8 cellular contexts compared by ENCODE assay signal in genomic region chr6:34248198-34248726, GRCh38. TPM values are rescaled to one million over a fixed set of nuclear protein-coding genes. Genes with fewer than 3 reads are reported as not detected.
A peak's percentile ranks its signal among the peaks of the same experiment; 100 is the strongest.
DNase-seq lines count a peak whose midpoint lies in the region; ATAC-seq and TF ChIP-seq lines count a peak whose summit lies in the region.

No MANE protein-coding gene starts in this region.

- CTCF ChIA-PET in activated CD8-positive, alpha-beta memory T cell treated with anti-CD3 and anti-CD28 coated beads, Interleukin-2, amount 10 ng/mL, durations not matched to agents 7 days and 5 days (lab: Charles Lee): interaction anchor here (0.8 to 5.8 kb wide), 14 partner anchors 12 to 361 kb away, joined by 3 to 80 read pairs (median 8); partner anchors contain the start of genes HMGA1, NUDT3 and RPS10
- CTCF ChIA-PET in naive thymus-derived CD4-positive, alpha-beta T cell (lab: Charles Lee): interaction anchor here (0.6 to 5.4 kb wide), 6 partner anchors 12 to 361 kb away, joined by 4 to 64 read pairs (median 8); partner anchors contain the start of gene HMGA1

- no peak overlapping the region for H3K4me3 ChIP-seq in KMS-11 (IDR thresholded peaks at IDR 0.05; ENCODE audit: insufficient read depth, low read depth, low read length)
- H3K4me3 ChIP-seq in esophagus squamous epithelium: peak overlapping the region; percentile 69 to 90 (median 76)
- peak overlapping the region; percentile 61 for H3K4me3 ChIP-seq in naive thymus-derived CD4-positive, alpha-beta T cell (ENCODE audit: low read length)

- DNase-seq in Daoy (ENCODE audit: low read depth): peak; percentile 54
- peak; percentile 76 for DNase-seq in activated CD8-positive, alpha-beta memory T cell treated with anti-CD3 and anti-CD28 coated beads, Interleukin-2, amount 10 ng/mL, durations not matched to agents 7 days and 5 days
- no peak for DNase-seq in esophagus squamous epithelium (lab: John Stamatoyannopoulos, UW)
- DNase-seq in naive thymus-derived CD4-positive, alpha-beta T cell: peak in 4 of 9 donors; percentile 20 to 61 (median 41)
- DNase-seq in hepatic stellate cell (ENCODE audit: low spot score): no peak

- H3K9me3 Mint-ChIP-seq in activated CD8-positive, alpha-beta memory T cell treated with anti-CD3 and anti-CD28 coated beads, Interleukin-2, amount 10 ng/mL, durations not matched to agents 7 days and 5 days (ENCODE audit: low read depth): no peaks in the 10 kb centered on the region
- H3K9me3 Mint-ChIP-seq in naive thymus-derived CD4-positive, alpha-beta T cell: peaks cover 0 to 3% (median 0%) of the 10 kb centered on the region in 11 donors

- H3K27ac ChIP-seq in KMS-11 (peak overlapping the region; percentile 53), esophagus squamous epithelium (peak overlapping the region; percentile 91 to 94 (median 94))
- H3K27ac ChIP-seq in naive thymus-derived CD4-positive, alpha-beta T cell (ENCODE audit: low read depth, low read length): peak overlapping the region; percentile 83

- H3K4me1 ChIP-seq in KMS-11 (ENCODE audit: low read depth, poor library complexity, severe bottlenecking) (peaks cover 45% of the 10 kb centered on the region), esophagus squamous epithelium (peaks cover 34 to 67% (median 39%) of the 10 kb centered on the region in 3 donors)
- peaks cover 13 to 18% of the 10 kb centered on the region in 2 donors for H3K4me1 ChIP-seq in naive thymus-derived CD4-positive, alpha-beta T cell (ENCODE audit: control insufficient read depth in 2 of 2, insufficient read depth in 2 of 2, low read length in 2 of 2)

- TF ChIP-seq CTCF in KMS-11 (conservative IDR thresholded peaks at IDR 0.05; ENCODE audit: low read depth, low read length) (no peak), esophagus squamous epithelium (IDR thresholded peaks at IDR 0.05) (no peak)

- H3K4me1 Mint-ChIP-seq in activated CD8-positive, alpha-beta memory T cell treated with anti-CD3 and anti-CD28 coated beads, Interleukin-2, amount 10 ng/mL, durations not matched to agents 7 days and 5 days: peaks cover 55% of the 10 kb centered on the region
- peaks cover 13 to 47% (median 30%) of the 10 kb centered on the region in 7 donors for H3K4me1 Mint-ChIP-seq in naive thymus-derived CD4-positive, alpha-beta T cell

- H3K4me2 ChIP-seq in KMS-11: peak overlapping the region; percentile 85

- H2AFZ ChIP-seq in KMS-11 (ENCODE audit: low read depth): peak overlapping the region; percentile 96

- H3K4me3 Mint-ChIP-seq in activated CD8-positive, alpha-beta memory T cell treated with anti-CD3 and anti-CD28 coated beads, Interleukin-2, amount 10 ng/mL, durations not matched to agents 7 days and 5 days: peak overlapping the region; percentile 93
- H3K4me3 Mint-ChIP-seq in naive thymus-derived CD4-positive, alpha-beta T cell: peak overlapping the region; percentile 85 to 98 (median 94)

- no peak for TF ChIP-seq POLR2A in esophagus squamous epithelium (IDR thresholded peaks at IDR 0.05)

- H3K36me3 Mint-ChIP-seq in activated CD8-positive, alpha-beta memory T cell treated with anti-CD3 and anti-CD28 coated beads, Interleukin-2, amount 10 ng/mL, durations not matched to agents 7 days and 5 days: peaks cover 12% of the 10 kb centered on the region
- H3K36me3 Mint-ChIP-seq in naive thymus-derived CD4-positive, alpha-beta T cell: peaks cover 0 to 6% (median 0%) of the 10 kb centered on the region in 5 donors

- no peaks in the 10 kb centered on the region for H3K27me3 Mint-ChIP-seq in activated CD8-positive, alpha-beta memory T cell treated with anti-CD3 and anti-CD28 coated beads, Interleukin-2, amount 10 ng/mL, durations not matched to agents 7 days and 5 days
- H3K27me3 Mint-ChIP-seq in naive thymus-derived CD4-positive, alpha-beta T cell: peaks cover 0 to 8% (median 0%) of the 10 kb centered on the region in 5 donors

- peak overlapping the region; percentile 97 for H3K27ac Mint-ChIP-seq in activated CD8-positive, alpha-beta memory T cell treated with anti-CD3 and anti-CD28 coated beads, Interleukin-2, amount 10 ng/mL, durations not matched to agents 7 days and 5 days
- H3K27ac Mint-ChIP-seq in naive thymus-derived CD4-positive, alpha-beta T cell: peak overlapping the region; percentile 85 to 97 (median 95)

- WGBS in esophagus squamous epithelium, 2 donors: 5 to 57% methylated on average over 2 to 5 of the region's 17 CpGs

- no peaks in the 10 kb centered on the region for H3K27me3 ChIP-seq in KMS-11 (ENCODE audit: insufficient read depth, low read depth)
- no peaks in the 10 kb centered on the region for H3K27me3 ChIP-seq in esophagus squamous epithelium
- H3K27me3 ChIP-seq in naive thymus-derived CD4-positive, alpha-beta T cell (ENCODE audit: control insufficient read depth in 2 of 2, insufficient read depth in 2 of 2, low read length in 2 of 2): no peaks in the 10 kb centered on the region

- intact Hi-C loops in esophagus squamous epithelium (cut with DNase I): no loop called here
- intact Hi-C loops in naive thymus-derived CD4-positive, alpha-beta T cell (cut with micrococcal nuclease): loop anchor here (1.0 to 5.0 kb wide), 4 partner anchors 52 to 894 kb away; partner anchors contain the start of genes NUDT3 (in 2 of the 2) and TCP11 (in 1 of the 2)

- POLR2A ChIA-PET in naive thymus-derived CD4-positive, alpha-beta T cell (lab: Charles Lee): interaction anchor here (0.7 to 4.7 kb wide), 11 partner anchors 8 to 361 kb away, joined by 3 to 44 read pairs (median 11); partner anchors contain the start of genes HMGA1, NUDT3 and RPS10

- peak; percentile 23 for ATAC-seq in GM21423 (IDR thresholded peaks at IDR 0.05; ENCODE audit: unreplicated experiment)
- peak; percentile 25 for ATAC-seq in activated CD8-positive, alpha-beta memory T cell treated with anti-CD3 and anti-CD28 coated beads, Interleukin-2, amount 10 ng/mL, durations not matched to agents 7 days and 5 days
- ATAC-seq in naive thymus-derived CD4-positive, alpha-beta T cell: peak; percentile 26
- no peak for ATAC-seq in HG03159 (IDR thresholded peaks at IDR 0.05; ENCODE audit: unreplicated experiment)

- peak overlapping the region; percentile 73 for H3K9ac ChIP-seq in KMS-11

- H4K20me1 ChIP-seq in KMS-11 (ENCODE audit: insufficient read depth): no peaks in the 10 kb centered on the region

- H3K9me3 ChIP-seq in esophagus squamous epithelium: no peaks in the 10 kb centered on the region
- no peaks in the 10 kb centered on the region for H3K9me3 ChIP-seq in naive thymus-derived CD4-positive, alpha-beta T cell (ENCODE audit: control insufficient read depth in 2 of 3, low read length in 3 of 3)

- no peaks in the 10 kb centered on the region for H3K36me3 ChIP-seq in KMS-11 (ENCODE audit: insufficient read depth)
- H3K36me3 ChIP-seq in esophagus squamous epithelium: peaks cover 0 to 29% (median 4%) of the 10 kb centered on the region in 3 donors
- peaks cover 0 to 20% (median 3%) of the 10 kb centered on the region in 3 experiments for H3K36me3 ChIP-seq in naive thymus-derived CD4-positive, alpha-beta T cell (ENCODE audit: control insufficient read depth in 2 of 3, insufficient read depth in 3 of 3, low read length in 3 of 3)

- peaks cover 6% of the 10 kb centered on the region; the same call in 1 of the 2 replicates for H3K79me2 ChIP-seq in KMS-11 (ENCODE audit: insufficient read depth, low read depth)

RNA-seq across cellular contexts. Expression of gene SMIM29, which starts 0.5 kb away (rescaled TPM):
- 53.3 and 58.3 TPM in 2 replicates for total RNA-seq in Daoy (2014; rRNA removed; shearing (Covaris generic))
- total RNA-seq in activated CD8-positive, alpha-beta memory T cell treated with anti-CD3 and anti-CD28 coated beads, Interleukin-2, amount 10 ng/mL, durations not matched to agents 7 days and 5 days: 10 to 100 TPM; 34.0 to 41.4 TPM
- total RNA-seq in esophagus squamous epithelium: 10 to 100 TPM; 17.3 to 21.6 (median 18.2) TPM
- total RNA-seq in naive thymus-derived CD4-positive, alpha-beta T cell: 10 to 100 TPM; 13.9 to 24.2 (median 22.5) TPM
- 10 to 100 TPM; 32.3 to 45.5 TPM for polyA plus RNA-seq in naive thymus-derived CD4-positive, alpha-beta T cell

RNA-seq across cellular contexts. Expression of gene HMGA1, which starts 11.6 kb away (rescaled TPM):
- total RNA-seq in Daoy (2014; rRNA removed; shearing (Covaris generic)): 489 and 504 TPM in 2 replicates
- 100 to 1,000 TPM; 214 to 312 TPM for total RNA-seq in activated CD8-positive, alpha-beta memory T cell treated with anti-CD3 and anti-CD28 coated beads, Interleukin-2, amount 10 ng/mL, durations not matched to agents 7 days and 5 days
- total RNA-seq in esophagus squamous epithelium: 100 to 1,000 TPM; 118 to 309 (median 193) TPM
- 100 to 1,000 TPM in 2 of 5 experiments, 10 to 100 TPM in 3; 90.0 to 180 (median 95.3) TPM for total RNA-seq in naive thymus-derived CD4-positive, alpha-beta T cell
- polyA plus RNA-seq in naive thymus-derived CD4-positive, alpha-beta T cell: 10 to 100 TPM; 35.7 to 41.0 TPM

Comparison
In these comparisons a context has a peak if more than half of its experiments do, and no peak if none do; other contexts are left out.
1. DNase-seq: peak in Daoy (single experiment) and activated CD8-positive, alpha-beta memory T cell treated with anti-CD3 and anti-CD28 coated beads, Interleukin-2, amount 10 ng/mL, durations not matched to agents 7 days and 5 days (single experiment); none in esophagus squamous epithelium (single experiment) and hepatic stellate cell (single experiment).
2. Peak in every context shown above with its lines, with median percentiles within 50 percentile points of each other: H3K27ac ChIP-seq.